ENCODE assay signal across 8 cellular contexts in the genomic region with DNA sequence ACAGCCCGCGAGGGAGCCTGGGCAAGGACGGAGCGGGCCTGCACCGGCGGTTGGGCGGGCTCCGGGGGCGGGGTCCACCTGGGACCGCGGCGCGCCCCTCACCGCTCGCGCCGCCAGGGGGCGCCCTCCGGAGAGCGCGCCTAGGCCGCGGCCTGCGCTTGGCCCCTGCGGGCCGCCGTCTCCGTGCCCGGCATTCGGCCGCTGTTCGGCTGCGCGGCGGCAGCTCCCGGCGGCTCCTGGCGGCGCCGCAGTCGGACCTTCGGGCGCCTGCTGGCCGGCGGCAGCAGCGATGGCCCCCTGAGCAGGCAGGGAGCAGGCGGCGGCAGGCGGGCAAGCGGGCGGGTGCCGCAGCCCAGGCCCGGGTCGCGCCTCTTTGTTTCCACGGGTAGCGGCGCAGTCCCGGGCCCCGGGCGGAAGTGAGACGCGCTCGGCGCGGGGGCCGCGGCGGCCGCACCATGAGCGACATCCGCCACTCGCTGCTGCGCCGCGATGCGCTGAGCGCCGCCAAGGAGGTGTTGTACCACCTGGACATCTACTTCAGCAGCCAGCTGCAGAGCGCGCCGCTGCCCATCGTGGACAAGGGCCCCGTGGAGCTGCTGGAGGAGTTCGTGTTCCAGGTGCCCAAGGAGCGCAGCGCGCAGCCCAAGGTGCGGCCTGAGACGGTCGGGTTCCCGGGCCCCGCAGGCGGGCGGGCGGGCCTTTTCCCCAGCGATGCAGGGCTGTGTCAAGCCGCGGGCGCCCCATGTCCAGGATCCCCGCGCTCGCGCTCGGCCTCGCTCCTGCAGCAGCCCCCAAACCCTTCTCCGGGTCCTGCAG. TPM values are rescaled to one million over a fixed set of nuclear protein-coding genes. Genes with fewer than 3 reads are reported as not detected.
DNase-seq lines count a peak whose midpoint lies in the region; ATAC-seq and TF ChIP-seq lines count a peak whose summit lies in the region.

A gene (plus strand): TSS at position 193 of the 816 bp plus-strand sequence. CDS start 263 bp downstream, at position 456.

- peaks cover 8% of the 10 kb centered on the region; the same call in 1 of the 2 replicates for H4K20me1 ChIP-seq in DOHH2 (ENCODE audit: control insufficient read depth, insufficient read depth, low read depth, low read length)

- H3K27ac ChIP-seq in DOHH2 (ENCODE audit: low read depth, low read length) = peak within 1 kb of the TSS; percentile 57

- peaks cover 77% of the 10 kb centered on the region for H3K36me3 Mint-ChIP-seq in activated T-helper 17 cell treated with anti-CD3 and anti-CD28 coated beads, Interleukin-2, amount 50 U/mL, for 72 hours (ENCODE audit: low read depth)
- H3K36me3 Mint-ChIP-seq in nephron progenitor cell (ENCODE audit: low read depth) = peaks cover 51% of the 10 kb centered on the region

- no peaks in the 10 kb centered on the region for H3K9me3 Mint-ChIP-seq in activated T-helper 17 cell treated with anti-CD3 and anti-CD28 coated beads, Interleukin-2, amount 50 U/mL, for 72 hours
- no peaks in the 10 kb centered on the region for H3K9me3 Mint-ChIP-seq in nephron progenitor cell
- no peaks in the 10 kb centered on the region for H3K9me3 Mint-ChIP-seq in stimulated activated naive CD8-positive, alpha-beta T cell treated with anti-CD3 and anti-CD28 coated beads, Interleukin-15, amount 100 ng/mL, for 72 hours

- peak within 1 kb of the TSS; percentile 89 for H3K27ac Mint-ChIP-seq in activated T-helper 17 cell treated with anti-CD3 and anti-CD28 coated beads, Interleukin-2, amount 50 U/mL, for 72 hours
- peak within 1 kb of the TSS; percentile 68 for H3K27ac Mint-ChIP-seq in nephron progenitor cell
- peak within 1 kb of the TSS; percentile 82 to 97 for H3K27ac Mint-ChIP-seq in stimulated activated naive CD8-positive, alpha-beta T cell treated with anti-CD3 and anti-CD28 coated beads, Interleukin-15, amount 100 ng/mL, for 72 hours

- peaks cover 38% of the 10 kb centered on the region for H3K79me2 ChIP-seq in DOHH2 (ENCODE audit: control insufficient read depth, low read length)

- H3K36me3 ChIP-seq in DOHH2 (ENCODE audit: control insufficient read depth, low read length) = peaks cover 77% of the 10 kb centered on the region

- H3F3A ChIP-seq in DOHH2 (ENCODE audit: control insufficient read depth, insufficient read depth) = no peaks in the 10 kb centered on the region; the same call in 1 of the 2 replicates

- no peaks in the 10 kb centered on the region for H3K27me3 ChIP-seq in DOHH2 (ENCODE audit: control insufficient read depth, low read length)

- peak within 1 kb of the TSS; percentile 79 for H3K4me2 ChIP-seq in DOHH2 (ENCODE audit: low read length)

- H3K4me3 ChIP-seq in DOHH2 (ENCODE audit: low read length) = peak within 1 kb of the TSS; percentile 97
- H3K4me3 ChIP-seq in fibroblast of pulmonary artery (replicated peaks; ENCODE audit: low read depth, low read length) = peak within 1 kb of the TSS; percentile 70

- no peaks in the 10 kb centered on the region for H3K9me2 ChIP-seq in DOHH2 (replicated peaks; ENCODE audit: control insufficient read depth, low read length)

- peak; percentile 87 for DNase-seq in HuH-7 (ENCODE audit: low spot score)
- DNase-seq in RPMI7951 (ENCODE audit: low read depth) = peak; percentile 81
- DNase-seq in fibroblast of pulmonary artery (ENCODE audit: low read depth) = peak; percentile 84
- peak; percentile 89 for DNase-seq in nephron progenitor cell
- DNase-seq in stimulated activated naive CD8-positive, alpha-beta T cell treated with anti-CD3 and anti-CD28 coated beads, Interleukin-15, amount 100 ng/mL, for 72 hours = peak; percentile 85 to 89

- H3K4me1 Mint-ChIP-seq in activated T-helper 17 cell treated with anti-CD3 and anti-CD28 coated beads, Interleukin-2, amount 50 U/mL, for 72 hours = no peaks in the 10 kb centered on the region
- peaks cover 18% of the 10 kb centered on the region for H3K4me1 Mint-ChIP-seq in nephron progenitor cell
- peaks cover 34% of the 10 kb centered on the region for H3K4me1 Mint-ChIP-seq in stimulated activated naive CD8-positive, alpha-beta T cell treated with anti-CD3 and anti-CD28 coated beads, Interleukin-15, amount 100 ng/mL, for 72 hours

- peak; percentile 76 for ATAC-seq in GM21526 (IDR thresholded peaks at IDR 0.05; ENCODE audit: low FRiP score, unreplicated experiment)
- ATAC-seq in activated T-helper 17 cell treated with anti-CD3 and anti-CD28 coated beads, Interleukin-2, amount 50 U/mL, for 72 hours (replicated peaks) = peak; percentile 92
- ATAC-seq in stimulated activated naive CD8-positive, alpha-beta T cell treated with anti-CD3 and anti-CD28 coated beads, Interleukin-15, amount 100 ng/mL, for 72 hours = peak; percentile 93

- H3K4me1 ChIP-seq in DOHH2 (ENCODE audit: control insufficient read depth, low read length) = peaks cover 21% of the 10 kb centered on the region

- no peak for TF ChIP-seq CTCF in DOHH2 (IDR thresholded peaks at IDR 0.05; ENCODE audit: low read depth, low read length, poor library complexity, severe bottlenecking)
- peak; percentile 17 for TF ChIP-seq CTCF in fibroblast of pulmonary artery (IDR thresholded peaks at IDR 0.05; ENCODE audit: low read length, missing control alignments)
- peak; percentile 35 for TF ChIP-seq CTCF in nephron progenitor cell (IDR thresholded peaks at IDR 0.05)

- H3K27me3 Mint-ChIP-seq in activated T-helper 17 cell treated with anti-CD3 and anti-CD28 coated beads, Interleukin-2, amount 50 U/mL, for 72 hours = no peaks in the 10 kb centered on the region
- no peaks in the 10 kb centered on the region for H3K27me3 Mint-ChIP-seq in nephron progenitor cell (ENCODE audit: low read depth, poor library complexity)
- H3K27me3 Mint-ChIP-seq in stimulated activated naive CD8-positive, alpha-beta T cell treated with anti-CD3 and anti-CD28 coated beads, Interleukin-15, amount 100 ng/mL, for 72 hours = no peaks in the 10 kb centered on the region

- peak within 1 kb of the TSS; percentile 93 for H3K4me3 Mint-ChIP-seq in activated T-helper 17 cell treated with anti-CD3 and anti-CD28 coated beads, Interleukin-2, amount 50 U/mL, for 72 hours
- H3K4me3 Mint-ChIP-seq in nephron progenitor cell = peak within 1 kb of the TSS; percentile 91
- peak within 1 kb of the TSS; percentile 85 to 88 for H3K4me3 Mint-ChIP-seq in stimulated activated naive CD8-positive, alpha-beta T cell treated with anti-CD3 and anti-CD28 coated beads, Interleukin-15, amount 100 ng/mL, for 72 hours

- no peaks in the 10 kb centered on the region for H3K9me3 ChIP-seq in DOHH2 (ENCODE audit: control insufficient read depth, insufficient read depth, low read length)

RNA-seq across cellular contexts. Expression of the gene that starts here (rescaled TPM):
- total RNA-seq in RPMI7951 (2014; rRNA removed; shearing (Covaris generic)) = 14.8 and 16.6 TPM in 2 replicates
- 10 to 100 TPM; 19.3 to 29.0 TPM for total RNA-seq in activated T-helper 17 cell treated with anti-CD3 and anti-CD28 coated beads, Interleukin-2, amount 50 U/mL, for 72 hours

Comparison
In these comparisons a context has a peak if more than half of its experiments do, and no peak if none do; other contexts are left out.
1. Peak in every context shown above with its lines: DNase-seq, ATAC-seq, H3K4me3 ChIP-seq and H3K27ac ChIP-seq.